In the genomic region with DNA sequence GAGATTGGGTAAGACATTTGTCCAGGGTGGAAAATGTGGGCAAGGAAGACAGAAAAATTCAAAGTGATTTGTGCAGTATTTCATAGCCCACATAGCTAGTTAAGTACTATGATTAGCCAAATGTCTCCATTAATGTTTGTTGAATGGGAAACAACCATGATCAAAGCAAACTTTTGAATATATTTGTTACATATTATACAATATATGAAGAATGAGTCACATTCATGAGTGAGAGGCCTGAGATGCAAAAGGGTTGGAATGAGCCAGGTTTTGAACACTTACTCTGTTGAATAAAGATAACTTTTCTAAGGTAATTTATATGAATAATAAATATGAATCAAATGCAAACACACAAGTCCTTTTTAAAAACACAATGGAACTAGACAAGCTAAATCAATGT, we compare ENCODE assay signal across 22 cellular contexts.
"Had no signal": no experiment of that assay in that cellular context is flagged by ENCODE, and none has a peak within 500 bp of the region (broad histone marks: within the 10 kb centered on the region; RNA-seq: fewer than 3 reads in every experiment).

No MANE protein-coding gene starts in this region.

- H3K4me3 ChIP-seq: left ventricle myocardium inferior, mucosa of descending colon, neural progenitor cell, right lobe of liver, suprapubic skin, vagina had no signal

- H3K27me3 Mint-ChIP-seq: activated naive CD4-positive, alpha-beta T cell treated with anti-CD3 and anti-CD28 coated beads, Interleukin-2, amount 50 U/mL, for 24 hours; dendritic cell treated with granulocyte-macrophage colony-stimulating factor and Interleukin-4, amounts not matched to agents 40 ng/mL and 50 ng/mL, for 4 days; naive B cell; stimulated activated naive CD8-positive, alpha-beta T cell treated with anti-CD3 and anti-CD28 coated beads, Interleukin-15, amount 100 ng/mL, for 72 hours had no signal

- H3K9ac ChIP-seq: neural progenitor cell had no signal

- H3K36me3 Mint-ChIP-seq: activated naive CD4-positive, alpha-beta T cell treated with anti-CD3 and anti-CD28 coated beads, Interleukin-2, amount 50 U/mL, for 24 hours; naive B cell; neural progenitor cell had no signal

- ATAC-seq: activated T-cell treated with anti-CD3 and anti-CD28 coated beads, Interleukin-2, amount 50 U/mL, for 72 hours; mucosa of descending colon; right lobe of liver; stimulated activated naive CD8-positive, alpha-beta T cell treated with anti-CD3 and anti-CD28 coated beads, Interleukin-15, amount 100 ng/mL, for 72 hours had no signal

- H3K9me3 ChIP-seq: left ventricle myocardium inferior, right lobe of liver, suprapubic skin, vagina had no signal

- H3K27ac Mint-ChIP-seq: activated naive CD4-positive, alpha-beta T cell treated with anti-CD3 and anti-CD28 coated beads, Interleukin-2, amount 50 U/mL, for 24 hours; activated T-cell treated with anti-CD3 and anti-CD28 coated beads, Interleukin-2, amount 50 U/mL, for 72 hours; dendritic cell treated with granulocyte-macrophage colony-stimulating factor and Interleukin-4, amounts not matched to agents 40 ng/mL and 50 ng/mL, for 4 days; naive B cell; neural progenitor cell; stimulated activated naive CD8-positive, alpha-beta T cell treated with anti-CD3 and anti-CD28 coated beads, Interleukin-15, amount 100 ng/mL, for 72 hours had no signal

- H3K4me1 ChIP-seq: left ventricle myocardium inferior, neural progenitor cell, right lobe of liver, suprapubic skin had no signal

- H3K4me2 ChIP-seq: neural progenitor cell had no signal

- H3K4me3 Mint-ChIP-seq: activated naive CD4-positive, alpha-beta T cell treated with anti-CD3 and anti-CD28 coated beads, Interleukin-2, amount 50 U/mL, for 24 hours; activated T-cell treated with anti-CD3 and anti-CD28 coated beads, Interleukin-2, amount 50 U/mL, for 72 hours; dendritic cell treated with granulocyte-macrophage colony-stimulating factor and Interleukin-4, amounts not matched to agents 40 ng/mL and 50 ng/mL, for 4 days; naive B cell; neural progenitor cell; stimulated activated naive CD8-positive, alpha-beta T cell treated with anti-CD3 and anti-CD28 coated beads, Interleukin-15, amount 100 ng/mL, for 72 hours had no signal

- H3K4me1 Mint-ChIP-seq: activated naive CD4-positive, alpha-beta T cell treated with anti-CD3 and anti-CD28 coated beads, Interleukin-2, amount 50 U/mL, for 24 hours; naive B cell; stimulated activated naive CD8-positive, alpha-beta T cell treated with anti-CD3 and anti-CD28 coated beads, Interleukin-15, amount 100 ng/mL, for 72 hours had no signal

- H3K27ac ChIP-seq: left ventricle myocardium inferior, neural progenitor cell, right lobe of liver, suprapubic skin, vagina, WERI-Rb-1 had no signal

- H3K9me3 Mint-ChIP-seq: dendritic cell treated with granulocyte-macrophage colony-stimulating factor and Interleukin-4, amounts not matched to agents 40 ng/mL and 50 ng/mL, for 4 days had no signal

- DNase-seq: activated CD4-positive, alpha-beta T cell treated with anti-CD3 and anti-CD28 coated beads, Interleukin-2, amount 50 U/mL, for 4 hours; activated effector memory CD4-positive, alpha-beta T cell treated with anti-CD3 and anti-CD28 coated beads, Interleukin-2, amount 50 U/mL, for 16 hours; activated T-cell treated with anti-CD3 and anti-CD28 coated beads, Interleukin-2, amount 50 U/mL, for 72 hours; effector memory CD4-positive, alpha-beta T cell; glutamatergic neuron; hypothalamus; kidney; left ventricle myocardium inferior; mucosa of descending colon; naive B cell; right lobe of liver; small intestine; stimulated activated CD4-positive, alpha-beta T cell treated with anti-CD3 and anti-CD28 coated beads, Interleukin-4, amount 100 ng/mL, for 1 hour; stimulated activated naive CD8-positive, alpha-beta T cell treated with anti-CD3 and anti-CD28 coated beads, Interleukin-15, amount 100 ng/mL, for 72 hours; T-helper 2 cell; trophoblast cell; WERI-Rb-1 had no signal

- H3K27me3 ChIP-seq: neural progenitor cell, right lobe of liver, suprapubic skin, vagina had no signal

- H2AFZ ChIP-seq: neural progenitor cell had no signal

- H3K36me3 ChIP-seq: left ventricle myocardium inferior, neural progenitor cell, right lobe of liver, suprapubic skin, vagina, WERI-Rb-1 had no signal
